ENCODE assay signal across 12 cellular contexts in genomic region chr12:49893753-49894752, GRCh38. TPM values are rescaled to one million over a fixed set of nuclear protein-coding genes. Genes with fewer than 3 reads are reported as not detected.
A peak's percentile ranks its signal among the peaks of the same experiment; 100 is the strongest.
DNase-seq lines count a peak whose midpoint lies in the region; ATAC-seq and TF ChIP-seq lines count a peak whose summit lies in the region.
"Had no signal": no experiment of that assay in that cellular context is flagged by ENCODE, and none has a peak within 500 bp of the region (broad histone marks: within the 10 kb centered on the region; RNA-seq: fewer than 3 reads in every experiment).

No MANE protein-coding gene starts in this region.

- H3K4me3 ChIP-seq in astrocyte of the spinal cord (ENCODE audit: low read depth, low read length) (no peak overlapping the region), smooth muscle cell (no peak overlapping the region)
- H3K4me3 ChIP-seq: right lobe of liver had no signal

- no peak overlapping the region for H3K4me2 ChIP-seq in smooth muscle cell

- H3K9me3 ChIP-seq in smooth muscle cell (replicated peaks; ENCODE audit: low read depth) = no peaks in the 10 kb centered on the region
- H3K9me3 ChIP-seq: right lobe of liver had no signal

- TF ChIP-seq CTCF in astrocyte of the spinal cord (IDR thresholded peaks at IDR 0.05; ENCODE audit: low read depth, low read length) (no peak), smooth muscle cell (IDR thresholded peaks at IDR 0.05; ENCODE audit: borderline replicate concordance, insufficient read depth, poor library complexity, severe bottlenecking) (no peak)

- no peaks in the 10 kb centered on the region for H3K36me3 ChIP-seq in smooth muscle cell (ENCODE audit: low read depth)
- H3K36me3 ChIP-seq: right lobe of liver had no signal

- H3K27ac ChIP-seq in smooth muscle cell (ENCODE audit: low read depth) = no peak overlapping the region
- H3K27ac ChIP-seq: right lobe of liver had no signal

- H3K27me3 ChIP-seq in smooth muscle cell (ENCODE audit: low read depth) = no peaks in the 10 kb centered on the region
- H3K27me3 ChIP-seq: right lobe of liver had no signal

- H2AFZ ChIP-seq in smooth muscle cell (ENCODE audit: low read depth) = no peak overlapping the region

- no peaks in the 10 kb centered on the region for H3K79me2 ChIP-seq in smooth muscle cell (ENCODE audit: low read depth)

- DNase-seq in A172 (ENCODE audit: low spot score) (peak; percentile 78), HEK293T (ENCODE audit: extremely low spot score) (no peak), astrocyte of the spinal cord (ENCODE audit: low read depth, low spot score) (peak; percentile 20), islet precursor cell (peak; percentile 93), smooth muscle cell (lab: John Stamatoyannopoulos, UW; ENCODE audit: unreplicated experiment) (no peak)
- DNase-seq: Kasumi-1, Right ventricle myocardium superior had no signal

- H4K20me1 ChIP-seq in smooth muscle cell (ENCODE audit: low read depth) = no peaks in the 10 kb centered on the region

- no peaks in the 10 kb centered on the region for H3F3A ChIP-seq in smooth muscle cell (ENCODE audit: low read depth)

- H3K4me1 ChIP-seq in smooth muscle cell (ENCODE audit: low read depth) = peaks cover 5% of the 10 kb centered on the region
- H3K4me1 ChIP-seq: right lobe of liver had no signal

- H3K9ac ChIP-seq in smooth muscle cell (ENCODE audit: low read depth) = no peak overlapping the region

- ATAC-seq in HG02623 (IDR thresholded peaks at IDR 0.05; ENCODE audit: unreplicated experiment) (no peak), HG03469 (IDR thresholded peaks at IDR 0.05; ENCODE audit: unreplicated experiment) (no peak), HG03175 (IDR thresholded peaks at IDR 0.05; ENCODE audit: unreplicated experiment) (no peak)
- ATAC-seq: left lobe of liver, right lobe of liver had no signal

- CTCF ChIA-PET in HEK293T (lab: Yijun Ruan, JAX) = interaction anchor here (1.7 kb wide), 1 partner anchor 73 kb away, joined by 5 read pairs; no protein-coding TSS in a partner anchor

- WGBS in smooth muscle cell (ENCODE audit: low lambda C conversion rate) = 92% methylated on average over 10 of the region's 10 CpGs

- in situ Hi-C loops in astrocyte of the spinal cord (cut with HindIII; ENCODE audit: low sequenced_read_pairs) = no loop called here

- POLR2A ChIA-PET in HEK293T (lab: Yijun Ruan, JAX) = interaction anchor here (2.7 kb wide), 1 partner anchor 51 kb away, joined by 6 read pairs; the partner anchor contains the start of gene BCDIN3D

TF ChIP-seq in HEK293T, 16 proteins besides CTCF, POLR2A, EP300 and RAD21:
- TF ChIP-seq PKNOX1 (IDR thresholded peaks at IDR 0.05) (peak; percentile 53), NFRKB (IDR thresholded peaks at IDR 0.05) (no peak)

RNA-seq across cellular contexts. Expression of gene FAIM2, which starts 9.6 kb away (rescaled TPM):
- not detected in 2 replicates for total RNA-seq in A172 (2014; rRNA removed; shearing (Covaris generic))
- total RNA-seq in smooth muscle cell = 0.04 and 0.67 TPM in 2 replicates
- 1.2 and 1.6 TPM in 2 replicates for polyA plus RNA-seq in smooth muscle cell
- total RNA-seq: left lobe of liver had no signal

RNA-seq across cellular contexts. Expression of gene BCDIN3D, which starts 51.1 kb away (rescaled TPM):
- total RNA-seq in A172 (2014; rRNA removed; shearing (Covaris generic)) = 1.5 and 2.1 TPM in 2 replicates
- 2.5 and 3.4 TPM in 2 replicates for total RNA-seq in smooth muscle cell
- 2.9 and 3.8 TPM in 2 replicates for polyA plus RNA-seq in smooth muscle cell

RNA-seq across cellular contexts. Expression of gene AQP2, which starts 56.5 kb away (rescaled TPM):
- not detected in 2 replicates for total RNA-seq in A172 (2014; rRNA removed; shearing (Covaris generic))
- 0.13 and 0.22 TPM in 2 replicates for total RNA-seq in smooth muscle cell
- 0.14 and 0.99 TPM in 2 replicates for polyA plus RNA-seq in smooth muscle cell
- total RNA-seq: left lobe of liver, right lobe of liver, Right ventricle myocardium superior had no signal

Comparison
In these comparisons a context has a peak if more than half of its experiments do, and no peak if none do; other contexts are left out.
1. DNase-seq: peak in A172 (single experiment), astrocyte of the spinal cord (single experiment) and islet precursor cell (single experiment); none in HEK293T (single experiment) and smooth muscle cell (single experiment).